31 cellular contexts compared by ENCODE assay signal in the genomic region with DNA sequence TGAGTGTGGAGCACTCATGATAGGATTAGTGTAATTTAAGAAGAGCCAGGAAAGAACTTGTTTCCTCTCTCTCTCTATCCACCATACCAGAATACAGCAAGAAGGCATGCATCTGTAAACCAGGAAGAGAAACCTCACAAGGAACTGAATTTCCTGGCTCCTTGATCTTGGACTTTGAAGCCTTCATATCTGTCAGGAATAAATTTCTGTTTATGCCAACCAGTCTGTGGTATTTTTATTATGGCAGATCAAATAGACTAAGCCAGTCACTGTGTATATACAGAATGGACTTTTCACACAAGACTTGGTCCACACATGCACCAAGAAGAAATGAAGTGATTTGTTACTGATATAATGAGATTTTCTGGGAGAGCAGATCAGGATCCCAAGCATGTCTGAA.
"Had no signal": no experiment of that assay in that cellular context is flagged by ENCODE, and none has a peak within 500 bp of the region (broad histone marks: within the 10 kb centered on the region; RNA-seq: fewer than 3 reads in every experiment).

No MANE protein-coding gene starts in this region.

- FAIRE-seq: RCC 7860 had no signal

- H3K27ac ChIP-seq: ascending aorta, cardiac muscle cell, KMS-11, PC-9, SJCRH30, SK-N-MC, VCaP had no signal

- H3K9me3 ChIP-seq: ascending aorta, SJCRH30 had no signal

- H3K36me3 ChIP-seq: ascending aorta, cardiac muscle cell, SJCRH30 had no signal

- ATAC-seq: activated CD8-positive, alpha-beta memory T cell treated with anti-CD3 and anti-CD28 coated beads, Interleukin-2, amount 10 ng/mL, durations not matched to agents 7 days and 5 days had no signal

- DNase-seq: activated B cell treated with CpG ODN at 0.5 μM for 24 hours; activated CD4-positive, alpha-beta memory T cell treated with anti-CD3 and anti-CD28 coated beads, Interleukin-2, amount 10 ng/mL, durations not matched to agents 7 days and 5 days; activated CD4-positive, alpha-beta T cell treated with anti-CD3 and anti-CD28 coated beads for 1 hour; activated CD4-positive, alpha-beta T cell treated with anti-CD3 and anti-CD28 coated beads for 48 hours; activated CD8-positive, alpha-beta memory T cell treated with anti-CD3 and anti-CD28 coated beads for 24 hours; activated CD8-positive, alpha-beta memory T cell treated with anti-CD3 and anti-CD28 coated beads, Interleukin-2, amount 10 ng/mL, durations not matched to agents 7 days and 5 days; activated CD8-positive, alpha-beta memory T cell treated with anti-CD3 and anti-CD28 coated beads, Interleukin-2, amount 50 U/mL, for 48 hours; activated gamma-delta T cell; activated naive CD4-positive, alpha-beta T cell treated with Interleukin-2 at 50 U/mL for 16 hours; activated naive CD8-positive, alpha-beta T cell treated with anti-CD3 and anti-CD28 coated beads, Interleukin-2, amount 10 ng/mL, durations not matched to agents 7 days and 5 days; activated T-cell treated with anti-CD3 and anti-CD28 coated beads, Interleukin-2, amount 50 U/mL, for 48 hours; amygdala; NCI-H1092 treated with DMSO at 0.1 percent for 48 hours; NCI-H146; NCI-H187; NCI-H2029 treated with DMSO at 0.1 percent for 48 hours; NCI-H2107; NCI-H2171; NCI-H510A; NCI-H526; NCI-H748 treated with DMSO at 0.1 percent for 48 hours; NK-92 treated with Interleukin-12 subunit alpha and Interleukin-12 subunit beta, amount 100 ng/mL, for 24 hours; PC-9; Right ventricle myocardium superior; SJCRH30 had no signal

- H3K4me1 ChIP-seq: ascending aorta, SJCRH30 had no signal

- H3K4me3 ChIP-seq: ascending aorta, cardiac muscle cell, PC-9, SJCRH30, SK-N-MC had no signal

- H3K27me3 ChIP-seq: ascending aorta, cardiac muscle cell, SJCRH30 had no signal

- H3K9ac ChIP-seq: KMS-11 had no signal
